In the genomic region with DNA sequence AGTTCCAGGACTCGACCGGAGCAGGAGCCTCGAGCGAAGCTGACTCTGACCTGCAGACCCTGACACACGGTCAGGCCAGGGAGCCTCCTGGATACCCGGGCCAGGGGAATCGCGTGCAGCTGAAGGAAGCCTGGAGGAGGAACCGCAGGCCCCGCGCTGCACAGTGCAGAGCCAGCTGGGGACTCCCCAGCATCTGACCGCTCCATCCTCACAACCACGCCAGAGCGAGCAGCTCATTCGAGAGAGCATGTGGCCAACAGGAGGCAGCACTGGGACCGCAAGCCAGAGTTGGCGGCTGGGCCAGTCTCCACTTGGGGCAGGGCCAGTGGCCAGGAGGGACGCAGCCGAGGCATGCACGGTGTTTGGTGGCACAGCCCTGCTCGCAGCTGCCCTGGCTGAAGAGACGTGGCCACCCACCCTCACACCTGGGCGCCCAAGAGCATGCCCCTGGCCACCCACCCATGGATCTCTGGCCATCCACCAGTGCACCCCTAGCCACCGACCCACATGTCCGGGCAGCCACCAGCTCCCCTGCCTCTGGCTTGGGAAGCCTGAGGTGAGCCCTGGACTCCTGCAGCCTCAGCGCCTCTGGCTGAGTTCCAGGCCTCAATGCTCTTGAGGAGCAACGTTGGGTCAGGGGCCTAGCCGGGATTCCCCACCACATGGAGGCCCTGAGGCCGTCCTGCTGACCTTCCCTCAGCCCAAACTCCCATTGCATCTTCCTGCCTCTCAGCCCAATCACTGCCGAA, we compare ENCODE assay signal across 13 cellular contexts.
A peak's percentile ranks its signal among the peaks of the same experiment; 100 is the strongest.
DNase-seq lines count a peak whose midpoint lies in the region; ATAC-seq and TF ChIP-seq lines count a peak whose summit lies in the region.
"Had no signal": no experiment of that assay in that cellular context is flagged by ENCODE, and none has a peak within 500 bp of the region (broad histone marks: within the 10 kb centered on the region; RNA-seq: fewer than 3 reads in every experiment).

No MANE protein-coding gene starts in this region.

- in situ Hi-C loops in astrocyte of the spinal cord (cut with HindIII; ENCODE audit: low sequenced_read_pairs): no loop called here

- no peak overlapping the region for H3K4me3 Mint-ChIP-seq in activated CD4-positive, alpha-beta T cell treated with anti-CD3 and anti-CD28 coated beads for 36 hours

- no peak for ATAC-seq in activated CD4-positive, alpha-beta T cell treated with anti-CD3 and anti-CD28 coated beads for 36 hours
- ATAC-seq in GM21423 (IDR thresholded peaks at IDR 0.05; ENCODE audit: unreplicated experiment): no peak

- no peak overlapping the region for H3K4me2 ChIP-seq in osteoblast (ENCODE audit: insufficient read depth, low read length)

- H3K36me3 ChIP-seq in osteoblast (ENCODE audit: insufficient read depth, low read length): peaks cover under 1% of the 10 kb centered on the region

- peaks cover 20% of the 10 kb centered on the region for H3K4me1 Mint-ChIP-seq in activated CD4-positive, alpha-beta T cell treated with anti-CD3 and anti-CD28 coated beads for 36 hours

- H3K9me3 Mint-ChIP-seq in activated CD4-positive, alpha-beta T cell treated with anti-CD3 and anti-CD28 coated beads for 36 hours (ENCODE audit: low read depth): peaks cover 12% of the 10 kb centered on the region

- POLR2A ChIA-PET in activated CD4-positive, alpha-beta T cell treated with anti-CD3 and anti-CD28 coated beads for 36 hours (lab: Charles Lee): interaction anchor here (0.7 kb wide), 1 partner anchor 14 kb away, joined by 4 read pairs; no protein-coding TSS in a partner anchor

- no peaks in the 10 kb centered on the region for H3K9me3 ChIP-seq in osteoblast (ENCODE audit: low read depth, low read length)
- H3K9me3 ChIP-seq: lower lobe of right lung had no signal

- TF ChIP-seq CTCF in LNCAP (IDR thresholded peaks at IDR 0.05) (peak; percentile 32; the same call in 1 of the 2 replicates), astrocyte of the spinal cord (IDR thresholded peaks at IDR 0.05; ENCODE audit: low read depth, low read length) (peak; percentile 8), osteoblast (IDR thresholded peaks at IDR 0.05; ENCODE audit: extremely low read depth, low read depth, low read length) (no peak)

- H3K4me1 ChIP-seq in osteoblast (ENCODE audit: insufficient read depth, low read length): peaks cover 23% of the 10 kb centered on the region
- H3K4me1 ChIP-seq: lower lobe of right lung had no signal

- no peak overlapping the region for H3K27ac ChIP-seq in osteoblast (ENCODE audit: low read depth, low read length)
- H3K27ac ChIP-seq: lower lobe of right lung had no signal

- peaks cover 12% of the 10 kb centered on the region for H4K20me1 ChIP-seq in osteoblast (ENCODE audit: insufficient read depth, low read length)

- H3K27me3 Mint-ChIP-seq in activated CD4-positive, alpha-beta T cell treated with anti-CD3 and anti-CD28 coated beads for 36 hours: no peaks in the 10 kb centered on the region

- no peaks in the 10 kb centered on the region for H3K27me3 ChIP-seq in osteoblast (ENCODE audit: insufficient read depth, low read length)

- no peak overlapping the region for H3K27ac Mint-ChIP-seq in activated CD4-positive, alpha-beta T cell treated with anti-CD3 and anti-CD28 coated beads for 36 hours

- DNase-seq in activated CD4-positive, alpha-beta T cell treated with anti-CD3 and anti-CD28 coated beads for 36 hours: peak; percentile 23
- DNase-seq in activated CD4-positive, alpha-beta T cell treated with anti-CD3 and anti-CD28 coated beads, Interleukin-2, amount 50 U/mL, for 1 hour: no peak
- DNase-seq in astrocyte of the spinal cord (ENCODE audit: low read depth, low spot score) (no peak), osteoblast (ENCODE audit: insufficient read length, low spot score, missing footprints) (peak; percentile 58), NCI-H524 (lab: John Stamatoyannopoulos, UW) (no peak), C1 segment of cervical spinal cord (lab: John Stamatoyannopoulos, UW) (no peak)
- DNase-seq: activated CD4-positive, alpha-beta T cell treated with anti-CD3 and anti-CD28 coated beads for 48 hours; lower lobe of right lung; NCI-H1105; T-helper 1 cell had no signal

- peaks cover 27% of the 10 kb centered on the region for H3K36me3 Mint-ChIP-seq in activated CD4-positive, alpha-beta T cell treated with anti-CD3 and anti-CD28 coated beads for 36 hours (ENCODE audit: low read depth)

- no peak overlapping the region for H2AFZ ChIP-seq in osteoblast (ENCODE audit: low read length)

- H3K4me3 ChIP-seq in astrocyte of the spinal cord (ENCODE audit: low read depth, low read length) (no peak overlapping the region), osteoblast (ENCODE audit: insufficient read depth, low read length) (no peak overlapping the region)
- H3K4me3 ChIP-seq: lower lobe of right lung, smooth muscle cell had no signal

- peaks cover 17% of the 10 kb centered on the region for H3K79me2 ChIP-seq in osteoblast (ENCODE audit: insufficient read depth, low read length)

- CTCF ChIA-PET in activated CD4-positive, alpha-beta T cell treated with anti-CD3 and anti-CD28 coated beads for 36 hours (lab: Charles Lee): no interaction called here

- intact Hi-C loops in activated CD4-positive, alpha-beta T cell treated with anti-CD3 and anti-CD28 coated beads for 36 hours (cut with DNase I, micrococcal nuclease): no loop called here

Comparison
In these comparisons a context has a peak if more than half of its experiments do, and no peak if none do; other contexts are left out.
1. DNase-seq: peak in activated CD4-positive, alpha-beta T cell treated with anti-CD3 and anti-CD28 coated beads for 36 hours (single experiment) and osteoblast (single experiment); none in activated CD4-positive, alpha-beta T cell treated with anti-CD3 and anti-CD28 coated beads, Interleukin-2, amount 50 U/mL, for 1 hour (single experiment), astrocyte of the spinal cord (single experiment), NCI-H524 (0 of 2) and C1 segment of cervical spinal cord (0 of 14).